8 cellular contexts compared by ENCODE assay signal in genomic region chr2:86562891-86563649, GRCh38. TPM values are rescaled to one million over a fixed set of nuclear protein-coding genes. Genes with fewer than 3 reads are reported as not detected.
A peak's percentile ranks its signal among the peaks of the same experiment; 100 is the strongest.
DNase-seq lines count a peak whose midpoint lies in the region; ATAC-seq and TF ChIP-seq lines count a peak whose summit lies in the region.

CHMP3 (minus strand) TSS chr2:86563443; CDS start chr2:86563348, 95 bp downstream.

- H3K4me3 ChIP-seq in ACC112 (ENCODE audit: low read depth, low read length): peak within 1 kb of the TSS; percentile 92
- peak within 1 kb of the TSS; percentile 75 to 83 (median 82) for H3K4me3 ChIP-seq in breast epithelium
- H3K4me3 ChIP-seq in iPS-18c (ENCODE audit: insufficient read depth, low read depth, low read length): peak within 1 kb of the TSS; percentile 85
- peak within 1 kb of the TSS; percentile 53 to 89 (median 68) for H3K4me3 ChIP-seq in skin epidermis

- H3K27ac ChIP-seq in ACC112 (ENCODE audit: low read depth, low read length) (peak within 1 kb of the TSS; percentile 92), VCaP (peak within 1 kb of the TSS; percentile 99), breast epithelium (peak within 1 kb of the TSS; percentile 99), skin epidermis (peak within 1 kb of the TSS; percentile 96 to 100 (median 100))

- TF ChIP-seq CTCF in VCaP (conservative IDR thresholded peaks at IDR 0.05) (no peak), breast epithelium (IDR thresholded peaks at IDR 0.05) (no peak)

- H3K27me3 ChIP-seq in ACC112 (ENCODE audit: insufficient read depth, low read length) (no peaks in the 10 kb centered on the region), breast epithelium (no peaks in the 10 kb centered on the region)

- intact Hi-C loops in breast epithelium (cut with DNase I; ENCODE audit: low total_unique reads): no loop called here

- peak; percentile 67 for DNase-seq in NCI-H2196 treated with DMSO at 0.1 percent for 48 hours (lab: John Stamatoyannopoulos, UW; ENCODE audit: unreplicated experiment)
- peak; percentile 96 for DNase-seq in breast epithelium (ENCODE audit: low spot score in 2 of 2)

- H3K9me3 ChIP-seq in breast epithelium: no peaks in the 10 kb centered on the region
- peaks cover 5% of the 10 kb centered on the region for H3K9me3 ChIP-seq in iPS-18c (ENCODE audit: control insufficient read depth, insufficient read depth, low read length)

- peaks cover 24% of the 10 kb centered on the region for H3K4me1 ChIP-seq in ACC112 (ENCODE audit: control insufficient read depth, insufficient read depth, low read length, unreplicated experiment)
- no peaks in the 10 kb centered on the region for H3K4me1 ChIP-seq in breast epithelium

- peak; percentile 78 for ATAC-seq in GM18870 (IDR thresholded peaks at IDR 0.05; ENCODE audit: unreplicated experiment)
- ATAC-seq in HG03135 (IDR thresholded peaks at IDR 0.05; ENCODE audit: unreplicated experiment): peak; percentile 90

- TF ChIP-seq POLR2A in breast epithelium (IDR thresholded peaks at IDR 0.05): peak; percentile 68

- peak within 1 kb of the TSS; percentile 96 for H2AFZ ChIP-seq in ACC112 (ENCODE audit: low read length, unreplicated experiment)

- no peaks in the 10 kb centered on the region for H3K36me3 ChIP-seq in ACC112 (ENCODE audit: insufficient read depth, low read length)
- H3K36me3 ChIP-seq in breast epithelium: no peaks in the 10 kb centered on the region

- H3K79me2 ChIP-seq in ACC112 (ENCODE audit: control insufficient read depth, insufficient read depth, low read length, unreplicated experiment): peaks cover 36% of the 10 kb centered on the region

RNA-seq across cellular contexts. Expression of gene CHMP3, which starts in this region (rescaled TPM):
- total RNA-seq in breast epithelium: 100 to 1,000 TPM in 1 of 3 donors, 10 to 100 TPM in 2; 77.7 to 202 (median 97.3) TPM

Comparison
In these comparisons a context has a peak if more than half of its experiments do, and no peak if none do; other contexts are left out.
1. Peak in every context shown above with its lines: DNase-seq, ATAC-seq, H3K4me3 ChIP-seq and H3K27ac ChIP-seq.